In the genomic region with DNA sequence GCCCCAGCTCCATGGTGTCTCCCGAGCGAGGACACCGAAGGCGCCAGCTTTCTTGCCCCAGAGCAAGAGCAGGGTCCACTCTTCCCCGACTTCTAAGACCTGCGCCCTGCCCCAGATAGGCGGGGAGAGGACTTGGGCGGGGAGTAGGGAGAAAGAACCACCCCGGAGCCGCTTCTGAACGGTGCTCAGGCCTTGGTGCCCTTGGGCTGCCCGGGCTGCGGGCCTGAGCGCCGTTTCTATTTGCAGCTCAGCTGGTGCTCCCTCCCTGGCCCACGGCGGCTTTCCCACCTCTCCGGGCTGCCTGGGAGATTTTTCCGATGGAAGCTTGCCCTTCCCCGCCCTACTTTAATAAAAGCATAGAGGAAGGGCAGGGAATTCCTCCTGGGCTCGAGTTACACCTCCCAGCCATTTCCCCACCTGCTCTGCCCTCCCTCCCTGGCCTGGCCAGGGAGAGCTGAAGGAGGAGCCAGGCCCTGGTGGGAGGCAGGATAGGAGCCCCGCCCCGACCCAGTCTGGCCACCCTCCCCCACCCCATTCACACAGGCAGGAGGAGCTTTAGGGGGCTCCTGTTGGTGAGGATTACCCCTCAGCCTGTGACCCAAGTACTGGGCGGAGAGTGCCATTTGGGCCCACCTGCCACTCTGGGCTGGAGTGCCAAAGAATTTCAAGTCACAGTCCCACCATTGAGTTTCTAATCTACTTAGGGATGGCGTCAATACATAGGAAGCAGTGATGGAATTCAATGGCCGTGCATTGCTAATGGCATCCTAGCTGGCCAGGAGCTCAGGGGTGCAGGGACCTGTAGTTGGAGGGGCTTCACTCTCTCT, we compare ENCODE assay signal across 9 cellular contexts. TPM values are rescaled to one million over a fixed set of nuclear protein-coding genes. Genes with fewer than 3 reads are reported as not detected.
DNase-seq lines count a peak whose midpoint lies in the region; ATAC-seq, FAIRE-seq and TF ChIP-seq lines count a peak whose summit lies in the region.
"Had no signal": no experiment of that assay in that cellular context is flagged by ENCODE, and none has a peak within 500 bp of the region (broad histone marks: within the 10 kb centered on the region; RNA-seq: fewer than 3 reads in every experiment).

No MANE protein-coding gene starts in this region.

- peaks cover 2% of the 10 kb centered on the region; the same call in 1 of the 2 replicates for H3K79me2 ChIP-seq in H9 (ENCODE audit: insufficient read depth, low read length)

- TF ChIP-seq CTCF in H9 (conservative IDR thresholded peaks at IDR 0.05) = no peak
- no peak for TF ChIP-seq CTCF in WERI-Rb-1 (IDR thresholded peaks at IDR 0.05; ENCODE audit: low read depth, low read length)

- no peaks in the 10 kb centered on the region for H3K36me3 ChIP-seq in WERI-Rb-1
- H3K36me3 ChIP-seq: neutrophil had no signal

- no peaks in the 10 kb centered on the region for H3K27me3 ChIP-seq in H9 (ENCODE audit: insufficient read depth, low read length)
- no peaks in the 10 kb centered on the region for H3K27me3 ChIP-seq in WERI-Rb-1 (ENCODE audit: insufficient read depth, low read depth, severe bottlenecking)

- FAIRE-seq in RCC 7860 (lab: Jason Lieb, UNC) = no peak

- H3K9me3 ChIP-seq in H9 (ENCODE audit: control insufficient read depth, low read depth, low read length) (no peaks in the 10 kb centered on the region), WERI-Rb-1 (ENCODE audit: severe bottlenecking) (no peaks in the 10 kb centered on the region)
- H3K9me3 ChIP-seq: neutrophil had no signal

- H2BK120ac ChIP-seq in H9 (ENCODE audit: low read depth, low read length, poor library complexity, severe bottlenecking) = no peak overlapping the region

- H3K4ac ChIP-seq in H9 (ENCODE audit: low read depth, low read length) = no peak overlapping the region

- H2BK12ac ChIP-seq in H9 (ENCODE audit: insufficient read length, low read depth, low read length) = no peak overlapping the region

- WGBS in H9 (ENCODE audit: extremely low coverage, insufficient read length, low lambda C conversion rate) = no CpG with 5 or more reads among the region's 26 CpGs

- no peak overlapping the region for H2BK5ac ChIP-seq in H9 (ENCODE audit: insufficient read length, low read length)

- H3K27ac ChIP-seq in H9 (ENCODE audit: insufficient read length, low read depth, low read length) (no peak overlapping the region), WERI-Rb-1 (no peak overlapping the region)
- H3K27ac ChIP-seq: neutrophil had no signal

- no peak overlapping the region for H3K18ac ChIP-seq in H9 (ENCODE audit: insufficient read length, low read depth, low read length)

- no peaks in the 10 kb centered on the region for H3K9me3 Mint-ChIP-seq in H9

- H3K4me3 ChIP-seq in WERI-Rb-1 (ENCODE audit: low read depth, low read length) = peak overlapping the region; percentile 74

- H3K9ac ChIP-seq in H9 (ENCODE audit: extremely low read depth, insufficient read length, low read length) = no peak overlapping the region

- no peak overlapping the region for H3T11ph ChIP-seq in H9 (ENCODE audit: low read length)

- peaks cover 16% of the 10 kb centered on the region; the same call in 1 of the 2 replicates for H3K4me1 ChIP-seq in H9 (ENCODE audit: insufficient read depth, low read length)

- no peak overlapping the region for H4K5ac ChIP-seq in H9 (ENCODE audit: insufficient read length, low read depth, low read length)

- peak overlapping the region; percentile 35 to 95 (median 92); a peak in 3 of 7 replicates for H3K27ac Mint-ChIP-seq in H9

- no peak overlapping the region for H3K56ac ChIP-seq in H9 (ENCODE audit: insufficient read length, low read depth, low read length)

- peaks cover 46 to 54% of the 10 kb centered on the region in 2 experiments for H3K4me1 Mint-ChIP-seq in H9

- DNase-seq in H9 = peak; percentile 92
- DNase-seq in WERI-Rb-1 = peak; percentile 62
- peak; percentile 83 for DNase-seq in left ventricle myocardium superior
- no peak for DNase-seq in sciatic nerve (ENCODE audit: low spot score)
- DNase-seq in RKO (ENCODE audit: low spot score) = no peak
- no peak for DNase-seq in HCEC 1CT
- no peak for DNase-seq in RCC 7860 (ENCODE audit: low spot score)

- peaks cover 12% of the 10 kb centered on the region for H3K27me3 Mint-ChIP-seq in H9 (ENCODE audit: low read depth)

- H3K14ac ChIP-seq in H9 (ENCODE audit: insufficient read depth, low read length) = peak overlapping the region; percentile 62

- peak overlapping the region; percentile 73 to 87 for H3K4me3 Mint-ChIP-seq in H9

- H3K4me2 ChIP-seq in H9 (ENCODE audit: insufficient read depth, insufficient read length, low read length) = peak overlapping the region; percentile 78

- peak; percentile 68 for ATAC-seq in left ventricle myocardium superior
- peak; percentile 40 for ATAC-seq in sciatic nerve
- ATAC-seq in HG02981 (IDR thresholded peaks at IDR 0.05; ENCODE audit: unreplicated experiment) = no peak

- H4K8ac ChIP-seq in H9 (replicated peaks; ENCODE audit: insufficient read length, low read depth, low read length) = no peak overlapping the region

- no peak overlapping the region for H2AK5ac ChIP-seq in H9 (ENCODE audit: insufficient read length, low read length)

- H3K79me1 ChIP-seq in H9 (ENCODE audit: insufficient read depth, low read depth, low read length, poor library complexity, severe bottlenecking) = peaks cover 2% of the 10 kb centered on the region

- no peak overlapping the region for H2BK20ac ChIP-seq in H9 (ENCODE audit: low read depth, low read length, poor library complexity, severe bottlenecking)

- intact Hi-C loops in left ventricle myocardium superior (cut with micrococcal nuclease) (loop anchor here (2.0 kb wide), 1 partner anchor 93 kb away; no protein-coding TSS in a partner anchor), sciatic nerve (cut with DNase I) (no loop called here)

- no peak overlapping the region for H2BK15ac ChIP-seq in H9 (ENCODE audit: low read depth, low read length)

- H3K23ac ChIP-seq in H9 (ENCODE audit: insufficient read length, low read depth, low read length) = no peak overlapping the region

- peaks cover 17% of the 10 kb centered on the region for H3K23me2 ChIP-seq in H9 (ENCODE audit: insufficient read length, low read depth, low read length, poor library complexity, severe bottlenecking)

- no peak overlapping the region for H2AFZ ChIP-seq in H9 (ENCODE audit: low read length)

- no peak overlapping the region for H4K91ac ChIP-seq in H9 (ENCODE audit: insufficient read length, low read depth, low read length)

- H4K20me1 ChIP-seq in H9 (ENCODE audit: control insufficient read depth, insufficient read depth, insufficient read length) = no peaks in the 10 kb centered on the region

- H3K36me3 Mint-ChIP-seq in H9 (ENCODE audit: insufficient read depth in 1 of 3, low read depth in 3 of 3) = peaks cover 0 to 6% (median 5%) of the 10 kb centered on the region in 3 experiments; a peak in 3 of 7 replicates

RNA-seq across cellular contexts. Expression of a gene that starts 2.0 kb away (rescaled TPM):
- 32.9 and 33.6 TPM in 2 replicates for total RNA-seq in H9 (2021)
- 62.2 TPM for total RNA-seq in left ventricle myocardium superior
- total RNA-seq in sciatic nerve = 44.0 TPM

RNA-seq across cellular contexts. Expression of a gene that starts 26.3 kb away (rescaled TPM):
- total RNA-seq in H9 (2021) (65.0 and 65.6 TPM in 2 replicates), left ventricle myocardium superior (28.3 TPM), sciatic nerve (25.9 TPM)

RNA-seq across cellular contexts. Expression of a gene that starts 27.1 kb away (rescaled TPM):
- total RNA-seq in H9 (2021) = 5.6 and 6.6 TPM in 2 replicates
- 9.2 TPM for total RNA-seq in left ventricle myocardium superior
- 10.0 TPM for total RNA-seq in sciatic nerve

RNA-seq across cellular contexts. Expression of a gene that starts 56.6 kb away (rescaled TPM):
- not detected in 2 replicates for total RNA-seq in H9 (2021)
- total RNA-seq in left ventricle myocardium superior = not detected
- not detected for total RNA-seq in sciatic nerve

Comparison
In these comparisons a context has a peak if more than half of its experiments do, and no peak if none do; other contexts are left out.
1. DNase-seq: peak in H9 (single experiment), WERI-Rb-1 (single experiment) and left ventricle myocardium superior (single experiment); none in sciatic nerve (single experiment), RKO (single experiment), HCEC 1CT (single experiment) and RCC 7860 (single experiment).